Comparison of ENCODE assay signal across 33 cellular contexts in genomic region chr2:176145085-176145969, GRCh38. TPM values are rescaled to one million over a fixed set of nuclear protein-coding genes. Genes with fewer than 3 reads are reported as not detected.
"Had no signal": no experiment of that assay in that cellular context is flagged by ENCODE, and none has a peak within 500 bp of the region (broad histone marks: within the 10 kb centered on the region; RNA-seq: fewer than 3 reads in every experiment).

No MANE protein-coding gene starts in this region.

- FAIRE-seq: astrocyte, bronchial epithelial cell, TTC549 had no signal

- DNase-seq: activated CD4-positive, alpha-beta T cell treated with anti-CD3 and anti-CD28 coated beads, Interleukin-2, amount 10 ng/mL, durations not matched to agents 7 days and 5 days; activated CD4-positive, alpha-beta T cell treated with anti-CD3 and anti-CD28 coated beads, Interleukin-2, amount 50 U/mL, for 48 hours; activated CD8-positive, alpha-beta T cell treated with anti-CD3 and anti-CD28 coated beads, Interleukin-2, amount 10 ng/mL, durations not matched to agents 7 days and 5 days; activated gamma-delta T cell treated with Interleukin-2 at 50 U/mL for 16 hours; activated naive CD4-positive, alpha-beta T cell treated with anti-CD3 and anti-CD28 coated beads for 36 hours; activated T-cell treated with anti-CD3 and anti-CD28 coated beads, Interleukin-2, amount 50 U/mL, for 4 hours; body of pancreas; caudate nucleus; Kasumi-1; KG1; MG63; NCI-H1048; NCI-H1105 treated with DMSO at 0.1 percent for 48 hours; NCI-H1436; NCI-H1694; NCI-H1930; NCI-H345; NCI-H524 treated with DMSO at 0.1 percent for 48 hours; SHP77; SJCRH30; T1000 had no signal

- H3K36me3 ChIP-seq: adrenal gland, MG63, SJCRH30 had no signal

- H3K4me1 ChIP-seq: SJCRH30 had no signal

- H3K27ac Mint-ChIP-seq: activated CD4-positive, alpha-beta T cell treated with anti-CD3 and anti-CD28 coated beads, Interleukin-2, amount 10 ng/mL, durations not matched to agents 7 days and 5 days; activated CD8-positive, alpha-beta T cell treated with anti-CD3 and anti-CD28 coated beads, Interleukin-2, amount 10 ng/mL, durations not matched to agents 7 days and 5 days; activated naive CD4-positive, alpha-beta T cell treated with anti-CD3 and anti-CD28 coated beads for 36 hours; activated naive CD4-positive, alpha-beta T cell treated with anti-CD3 and anti-CD28 coated beads, Interleukin-2, amount 50 U/mL, for 72 hours; activated T-helper 1 cell treated with anti-CD3 and anti-CD28 coated beads, Interleukin-12 subunit alpha, Interleukin-12 subunit beta, Interleukin-2, Interleukin-4 antibody, amounts not matched to agents 30 ng/mL and 10 ng/mL and 1 ng/mL, durations not matched to agents 14 hours and 24 hours and 36 hours had no signal

- H3K27ac ChIP-seq: adrenal gland, body of pancreas, SJCRH30, SK-N-MC had no signal

- H3K9me3 Mint-ChIP-seq: activated naive CD4-positive, alpha-beta T cell treated with anti-CD3 and anti-CD28 coated beads for 36 hours; activated naive CD4-positive, alpha-beta T cell treated with anti-CD3 and anti-CD28 coated beads, Interleukin-2, amount 50 U/mL, for 72 hours; activated T-cell treated with anti-CD3 and anti-CD28 coated beads, Interleukin-2, amount 50 U/mL, for 4 hours; activated T-helper 1 cell treated with anti-CD3 and anti-CD28 coated beads, Interleukin-12 subunit alpha, Interleukin-12 subunit beta, Interleukin-2, Interleukin-4 antibody, amounts not matched to agents 30 ng/mL and 10 ng/mL and 1 ng/mL, durations not matched to agents 14 hours and 24 hours and 36 hours had no signal

- H3K27me3 ChIP-seq: adrenal gland, MG63, SJCRH30 had no signal

- H3K4me3 ChIP-seq: adrenal gland, body of pancreas, MG63, SJCRH30 had no signal

- H3K9me3 ChIP-seq: adrenal gland, body of pancreas, MG63, SJCRH30 had no signal

- H3K4me3 Mint-ChIP-seq: activated CD4-positive, alpha-beta T cell treated with anti-CD3 and anti-CD28 coated beads, Interleukin-2, amount 10 ng/mL, durations not matched to agents 7 days and 5 days; activated CD8-positive, alpha-beta T cell treated with anti-CD3 and anti-CD28 coated beads, Interleukin-2, amount 10 ng/mL, durations not matched to agents 7 days and 5 days; activated naive CD4-positive, alpha-beta T cell treated with anti-CD3 and anti-CD28 coated beads for 36 hours; activated T-cell treated with anti-CD3 and anti-CD28 coated beads, Interleukin-2, amount 50 U/mL, for 4 hours; activated T-helper 1 cell treated with anti-CD3 and anti-CD28 coated beads, Interleukin-12 subunit alpha, Interleukin-12 subunit beta, Interleukin-2, Interleukin-4 antibody, amounts not matched to agents 30 ng/mL and 10 ng/mL and 1 ng/mL, durations not matched to agents 14 hours and 24 hours and 36 hours had no signal

- ATAC-seq: activated CD8-positive, alpha-beta T cell treated with anti-CD3 and anti-CD28 coated beads, Interleukin-2, amount 10 ng/mL, durations not matched to agents 7 days and 5 days; activated naive CD4-positive, alpha-beta T cell treated with anti-CD3 and anti-CD28 coated beads, Interleukin-2, amount 50 U/mL, for 72 hours; activated T-cell treated with anti-CD3 and anti-CD28 coated beads, Interleukin-2, amount 50 U/mL, for 4 hours; body of pancreas; Panc1 had no signal

RNA-seq across cellular contexts. Expression of gene HOXD4, which starts 6.0 kb away (rescaled TPM):
- total RNA-seq: activated CD4-positive, alpha-beta T cell treated with anti-CD3 and anti-CD28 coated beads, Interleukin-2, amount 10 ng/mL, durations not matched to agents 7 days and 5 days; activated CD8-positive, alpha-beta T cell treated with anti-CD3 and anti-CD28 coated beads, Interleukin-2, amount 10 ng/mL, durations not matched to agents 7 days and 5 days; activated naive CD4-positive, alpha-beta T cell treated with anti-CD3 and anti-CD28 coated beads for 36 hours; activated naive CD4-positive, alpha-beta T cell treated with anti-CD3 and anti-CD28 coated beads, Interleukin-2, amount 50 U/mL, for 72 hours; activated T-cell treated with anti-CD3 and anti-CD28 coated beads, Interleukin-2, amount 50 U/mL, for 4 hours; activated T-helper 1 cell treated with anti-CD3 and anti-CD28 coated beads, Interleukin-12 subunit alpha, Interleukin-12 subunit beta, Interleukin-2, Interleukin-4 antibody, amounts not matched to agents 30 ng/mL and 10 ng/mL and 1 ng/mL, durations not matched to agents 14 hours and 24 hours and 36 hours; astrocyte; bronchial epithelial cell; NCI-H460; SJCRH30; T-helper 1 cell treated with Interleukin-12 subunit alpha and Interleukin-12 subunit beta and Interleukin-4 antibody, amounts not matched to agents 30 ng/mL and 1 ng/mL, for 36 hours; T-helper 2 cell treated with Interferon-gamma antibody and Interleukin-4, amounts not matched to agents 100 ng/mL and 5 ng/mL, for 36 hours had no signal

RNA-seq across cellular contexts. Expression of gene HOXD3, which starts 11.8 kb away (rescaled TPM):
- total RNA-seq: activated CD4-positive, alpha-beta T cell treated with anti-CD3 and anti-CD28 coated beads, Interleukin-2, amount 10 ng/mL, durations not matched to agents 7 days and 5 days; activated CD8-positive, alpha-beta T cell treated with anti-CD3 and anti-CD28 coated beads, Interleukin-2, amount 10 ng/mL, durations not matched to agents 7 days and 5 days; activated naive CD4-positive, alpha-beta T cell treated with anti-CD3 and anti-CD28 coated beads for 36 hours; activated naive CD4-positive, alpha-beta T cell treated with anti-CD3 and anti-CD28 coated beads, Interleukin-2, amount 50 U/mL, for 72 hours; activated T-cell treated with anti-CD3 and anti-CD28 coated beads, Interleukin-2, amount 50 U/mL, for 4 hours; activated T-helper 1 cell treated with anti-CD3 and anti-CD28 coated beads, Interleukin-12 subunit alpha, Interleukin-12 subunit beta, Interleukin-2, Interleukin-4 antibody, amounts not matched to agents 30 ng/mL and 10 ng/mL and 1 ng/mL, durations not matched to agents 14 hours and 24 hours and 36 hours; astrocyte; bronchial epithelial cell; NCI-H460; SJCRH30; T-helper 1 cell treated with Interleukin-12 subunit alpha and Interleukin-12 subunit beta and Interleukin-4 antibody, amounts not matched to agents 30 ng/mL and 1 ng/mL, for 36 hours; T-helper 2 cell treated with Interferon-gamma antibody and Interleukin-4, amounts not matched to agents 100 ng/mL and 5 ng/mL, for 36 hours had no signal

RNA-seq across cellular contexts. Expression of gene HOXD8, which starts 15.8 kb away (rescaled TPM):
- total RNA-seq: activated CD4-positive, alpha-beta T cell treated with anti-CD3 and anti-CD28 coated beads, Interleukin-2, amount 10 ng/mL, durations not matched to agents 7 days and 5 days; activated CD8-positive, alpha-beta T cell treated with anti-CD3 and anti-CD28 coated beads, Interleukin-2, amount 10 ng/mL, durations not matched to agents 7 days and 5 days; activated naive CD4-positive, alpha-beta T cell treated with anti-CD3 and anti-CD28 coated beads for 36 hours; activated naive CD4-positive, alpha-beta T cell treated with anti-CD3 and anti-CD28 coated beads, Interleukin-2, amount 50 U/mL, for 72 hours; activated T-helper 1 cell treated with anti-CD3 and anti-CD28 coated beads, Interleukin-12 subunit alpha, Interleukin-12 subunit beta, Interleukin-2, Interleukin-4 antibody, amounts not matched to agents 30 ng/mL and 10 ng/mL and 1 ng/mL, durations not matched to agents 14 hours and 24 hours and 36 hours; astrocyte; bronchial epithelial cell; T-helper 1 cell treated with Interleukin-12 subunit alpha and Interleukin-12 subunit beta and Interleukin-4 antibody, amounts not matched to agents 30 ng/mL and 1 ng/mL, for 36 hours; T-helper 2 cell treated with Interferon-gamma antibody and Interleukin-4, amounts not matched to agents 100 ng/mL and 5 ng/mL, for 36 hours had no signal

RNA-seq across cellular contexts. Expression of gene HOXD9, which starts 22.8 kb away (rescaled TPM):
- total RNA-seq: activated CD4-positive, alpha-beta T cell treated with anti-CD3 and anti-CD28 coated beads, Interleukin-2, amount 10 ng/mL, durations not matched to agents 7 days and 5 days; activated CD8-positive, alpha-beta T cell treated with anti-CD3 and anti-CD28 coated beads, Interleukin-2, amount 10 ng/mL, durations not matched to agents 7 days and 5 days; activated naive CD4-positive, alpha-beta T cell treated with anti-CD3 and anti-CD28 coated beads for 36 hours; activated naive CD4-positive, alpha-beta T cell treated with anti-CD3 and anti-CD28 coated beads, Interleukin-2, amount 50 U/mL, for 72 hours; activated T-cell treated with anti-CD3 and anti-CD28 coated beads, Interleukin-2, amount 50 U/mL, for 4 hours; activated T-helper 1 cell treated with anti-CD3 and anti-CD28 coated beads, Interleukin-12 subunit alpha, Interleukin-12 subunit beta, Interleukin-2, Interleukin-4 antibody, amounts not matched to agents 30 ng/mL and 10 ng/mL and 1 ng/mL, durations not matched to agents 14 hours and 24 hours and 36 hours; astrocyte; bronchial epithelial cell; NCI-H460; T-helper 1 cell treated with Interleukin-12 subunit alpha and Interleukin-12 subunit beta and Interleukin-4 antibody, amounts not matched to agents 30 ng/mL and 1 ng/mL, for 36 hours; T-helper 2 cell treated with Interferon-gamma antibody and Interleukin-4, amounts not matched to agents 100 ng/mL and 5 ng/mL, for 36 hours had no signal

RNA-seq across cellular contexts. Expression of gene HOXD10, which starts 28.7 kb away (rescaled TPM):
- total RNA-seq: activated CD4-positive, alpha-beta T cell treated with anti-CD3 and anti-CD28 coated beads, Interleukin-2, amount 10 ng/mL, durations not matched to agents 7 days and 5 days; activated CD8-positive, alpha-beta T cell treated with anti-CD3 and anti-CD28 coated beads, Interleukin-2, amount 10 ng/mL, durations not matched to agents 7 days and 5 days; activated naive CD4-positive, alpha-beta T cell treated with anti-CD3 and anti-CD28 coated beads for 36 hours; activated naive CD4-positive, alpha-beta T cell treated with anti-CD3 and anti-CD28 coated beads, Interleukin-2, amount 50 U/mL, for 72 hours; activated T-cell treated with anti-CD3 and anti-CD28 coated beads, Interleukin-2, amount 50 U/mL, for 4 hours; activated T-helper 1 cell treated with anti-CD3 and anti-CD28 coated beads, Interleukin-12 subunit alpha, Interleukin-12 subunit beta, Interleukin-2, Interleukin-4 antibody, amounts not matched to agents 30 ng/mL and 10 ng/mL and 1 ng/mL, durations not matched to agents 14 hours and 24 hours and 36 hours; astrocyte; bronchial epithelial cell; RPMI7951; T-helper 1 cell treated with Interleukin-12 subunit alpha and Interleukin-12 subunit beta and Interleukin-4 antibody, amounts not matched to agents 30 ng/mL and 1 ng/mL, for 36 hours; T-helper 2 cell treated with Interferon-gamma antibody and Interleukin-4, amounts not matched to agents 100 ng/mL and 5 ng/mL, for 36 hours had no signal
